Comparison of ENCODE assay signal across 12 cellular contexts in genomic region chr2:159098815-159099455, GRCh38.
DNase-seq lines count a peak whose midpoint lies in the region; ATAC-seq and TF ChIP-seq lines count a peak whose summit lies in the region.
"Had no signal": no experiment of that assay in that cellular context is flagged by ENCODE, and none has a peak within 500 bp of the region (broad histone marks: within the 10 kb centered on the region; RNA-seq: fewer than 3 reads in every experiment).

No MANE protein-coding gene starts in this region.

- H3K4me1 Mint-ChIP-seq in activated T-cell treated with anti-CD3 and anti-CD28 coated beads, Interleukin-2, amount 50 U/mL, for 72 hours (ENCODE audit: low read depth) = peaks cover 20% of the 10 kb centered on the region

- H3K36me3 ChIP-seq in adipocyte (ENCODE audit: control insufficient read depth, insufficient read depth, low read length, severe bottlenecking) (no peaks in the 10 kb centered on the region), right lobe of liver (no peaks in the 10 kb centered on the region), uterus (no peaks in the 10 kb centered on the region)
- H3K36me3 ChIP-seq: thoracic aorta had no signal

- 25% methylated on average over 4 of the region's 4 CpGs for WGBS in right lobe of liver (ENCODE audit: insufficient coverage, low coverage, low lambda C conversion rate, missing lambda C conversion rate)

- TF ChIP-seq CTCF in right lobe of liver (IDR thresholded peaks at IDR 0.05) (no peak), uterus (IDR thresholded peaks at IDR 0.05) (no peak)

- intact Hi-C loops in right lobe of liver (cut with DNase I) = no loop called here
- intact Hi-C loops in uterus (cut with DNase I; ENCODE audit: low total_unique reads) = no loop called here

- H3K4me3 ChIP-seq in adipocyte (ENCODE audit: low read length) (no peak overlapping the region), right lobe of liver (no peak overlapping the region), uterus (no peak overlapping the region)
- H3K4me3 ChIP-seq: thoracic aorta had no signal

- peak overlapping the region in 1 of 2 donors; percentile 17 for H3K4me3 Mint-ChIP-seq in activated T-cell treated with anti-CD3 and anti-CD28 coated beads, Interleukin-2, amount 50 U/mL, for 72 hours
- H3K4me3 Mint-ChIP-seq: activated CD4-positive, alpha-beta T cell treated with anti-CD3 and anti-CD28 coated beads, Interleukin-2, amount 10 ng/mL, durations not matched to agents 24 days and 14 days had no signal

- H3K36me3 Mint-ChIP-seq in activated T-cell treated with anti-CD3 and anti-CD28 coated beads, Interleukin-2, amount 50 U/mL, for 72 hours (ENCODE audit: insufficient read depth in 2 of 2) = peaks cover 6 to 15% of the 10 kb centered on the region in 2 donors

- H3K9me3 Mint-ChIP-seq in activated T-cell treated with anti-CD3 and anti-CD28 coated beads, Interleukin-2, amount 50 U/mL, for 72 hours = peaks cover 6 to 11% of the 10 kb centered on the region in 2 donors

- ATAC-seq in activated T-cell treated with anti-CD3 and anti-CD28 coated beads, Interleukin-2, amount 50 U/mL, for 72 hours (replicated peaks in 1 of 2) = peak; percentile 25 to 41
- ATAC-seq in right lobe of liver = peak; percentile 77 to 87 (median 83)

- peak overlapping the region; percentile 91 for H3K27ac Mint-ChIP-seq in activated T-cell treated with anti-CD3 and anti-CD28 coated beads, Interleukin-2, amount 50 U/mL, for 72 hours
- H3K27ac Mint-ChIP-seq: activated CD4-positive, alpha-beta T cell treated with anti-CD3 and anti-CD28 coated beads, Interleukin-2, amount 10 ng/mL, durations not matched to agents 24 days and 14 days had no signal

- H3K27ac ChIP-seq in right lobe of liver = peak overlapping the region; percentile 33 to 73 (median 51)
- peak overlapping the region; percentile 38 to 75 for H3K27ac ChIP-seq in uterus

- no peaks in the 10 kb centered on the region for H3K27me3 Mint-ChIP-seq in activated T-cell treated with anti-CD3 and anti-CD28 coated beads, Interleukin-2, amount 50 U/mL, for 72 hours (ENCODE audit: low read depth)
- H3K27me3 Mint-ChIP-seq: activated CD4-positive, alpha-beta T cell treated with anti-CD3 and anti-CD28 coated beads, Interleukin-2, amount 10 ng/mL, durations not matched to agents 24 days and 14 days had no signal

- H3K9me3 ChIP-seq in adipocyte (ENCODE audit: control insufficient read depth, low read length) (peaks cover 15% of the 10 kb centered on the region), right lobe of liver (no peaks in the 10 kb centered on the region), uterus (no peaks in the 10 kb centered on the region)
- H3K9me3 ChIP-seq: thoracic aorta had no signal

- DNase-seq in activated T-cell treated with anti-CD3 and anti-CD28 coated beads, Interleukin-2, amount 50 U/mL, for 72 hours = no peak
- DNase-seq in activated T-cell treated with anti-CD3 and anti-CD28 coated beads, Interleukin-2, amount 50 U/mL, for 48 hours = no peak
- peak; percentile 42 for DNase-seq in adipocyte (ENCODE audit: low read depth)
- DNase-seq in right lobe of liver = no peak
- DNase-seq in uterus = no peak
- no peak for DNase-seq in NCI-H526 treated with DMSO at 0.1 percent for 48 hours (lab: John Stamatoyannopoulos, UW)
- no peak for DNase-seq in OCI-M1 (lab: John Stamatoyannopoulos, UW)
- DNase-seq in glomerular visceral epithelial cell (ENCODE audit: extremely low spot score) = no peak
- DNase-seq: activated CD4-positive, alpha-beta T cell treated with anti-CD3 and anti-CD28 coated beads, Interleukin-2, amount 10 ng/mL, durations not matched to agents 24 days and 14 days; NCI-H1694 treated with DMSO at 0.1 percent for 48 hours; stimulated activated CD4-positive, alpha-beta T cell treated with anti-CD3 and anti-CD28 coated beads, Interleukin-15, amount 100 ng/mL, for 24 hours had no signal

- H3K27me3 ChIP-seq in adipocyte (replicated peaks; ENCODE audit: control insufficient read depth, insufficient read depth, low read length) (no peaks in the 10 kb centered on the region), right lobe of liver (no peaks in the 10 kb centered on the region), uterus (no peaks in the 10 kb centered on the region)

- H3K4me1 ChIP-seq in adipocyte (ENCODE audit: control insufficient read depth, insufficient read depth, low read length) (peaks cover 18% of the 10 kb centered on the region), right lobe of liver (peaks cover 0 to 18% (median 8%) of the 10 kb centered on the region in 4 donors), uterus (peaks cover 0 to 10% of the 10 kb centered on the region in 2 donors)

- TF ChIP-seq POLR2A in right lobe of liver (IDR thresholded peaks at IDR 0.05) (no peak), uterus (IDR thresholded peaks at IDR 0.05) (no peak)

- no peak overlapping the region for H3K9ac ChIP-seq in adipocyte (ENCODE audit: low read length)
